ENCODE assay signal across 18 cellular contexts in the genomic region with DNA sequence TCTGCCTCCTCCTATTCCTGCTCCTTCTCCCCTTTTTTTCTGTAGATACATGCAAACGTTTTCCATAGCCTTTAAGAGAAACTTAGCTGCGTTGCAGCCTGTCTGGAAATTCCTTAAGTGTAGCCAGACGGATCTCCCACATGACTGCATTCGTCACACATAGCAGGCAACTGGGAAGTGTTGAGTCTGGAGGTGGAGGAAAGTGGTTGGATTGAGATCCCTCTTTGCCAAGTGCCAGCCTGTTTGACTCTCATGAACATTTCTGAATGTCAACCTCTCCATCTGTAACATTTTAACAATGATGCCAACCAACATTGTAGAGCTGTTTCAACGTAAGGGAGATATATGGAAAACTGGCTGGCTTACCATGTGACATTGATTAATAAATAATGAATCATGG. TPM values are rescaled to one million over a fixed set of nuclear protein-coding genes. Genes with fewer than 3 reads are reported as not detected.
DNase-seq lines count a peak whose midpoint lies in the region; ATAC-seq, FAIRE-seq and TF ChIP-seq lines count a peak whose summit lies in the region.
"Had no signal": no experiment of that assay in that cellular context is flagged by ENCODE, and none has a peak within 500 bp of the region (broad histone marks: within the 10 kb centered on the region; RNA-seq: fewer than 3 reads in every experiment).

No MANE protein-coding gene starts in this region.

- H3K4me1 ChIP-seq in foreskin keratinocyte (peaks cover 21% of the 10 kb centered on the region), pancreas (no peaks in the 10 kb centered on the region)
- H3K4me1 ChIP-seq: SJCRH30 had no signal

- H3K27me3 ChIP-seq in foreskin keratinocyte (no peaks in the 10 kb centered on the region), pancreas (peaks cover 0 to 14% (median 0%) of the 10 kb centered on the region in 4 donors)
- H3K27me3 ChIP-seq: SJCRH30 had no signal

- ATAC-seq in foreskin keratinocyte (peak; percentile 61), pancreas (no peak)
- no peak for ATAC-seq in effector memory CD8-positive, alpha-beta T cell (replicated peaks)
- ATAC-seq: K562 had no signal

- peaks cover 15 to 23% of the 10 kb centered on the region in 2 donors for H3K27me3 Mint-ChIP-seq in effector memory CD8-positive, alpha-beta T cell

- TF ChIP-seq CTCF in foreskin keratinocyte (conservative IDR thresholded peaks at IDR 0.05) (no peak), pancreas (IDR thresholded peaks at IDR 0.05) (no peak)

- H3K27ac Mint-ChIP-seq in effector memory CD8-positive, alpha-beta T cell, result no peak overlapping the region
- H3K27ac Mint-ChIP-seq: CD14-positive monocyte had no signal

- intact Hi-C loops in pancreas (cut with DNase I), result no loop called here

- no peak overlapping the region for H3K4me3 Mint-ChIP-seq in effector memory CD8-positive, alpha-beta T cell
- H3K4me3 Mint-ChIP-seq: CD14-positive monocyte had no signal

- H3K9me3 ChIP-seq in pancreas, result no peaks in the 10 kb centered on the region
- H3K9me3 ChIP-seq: SJCRH30 had no signal

- FAIRE-seq in RCC 7860 (lab: Jason Lieb, UNC), result peak; percentile 98
- no peak for FAIRE-seq in pancreas (lab: Jason Lieb, UNC)
- FAIRE-seq: H54, K562 had no signal

- no peaks in the 10 kb centered on the region for H3K36me3 Mint-ChIP-seq in effector memory CD8-positive, alpha-beta T cell (ENCODE audit: insufficient read depth)
- H3K36me3 Mint-ChIP-seq: CD14-positive monocyte had no signal

- 40 to 49% methylated on average over 5 of the region's 5 CpGs for WGBS in pancreas, 2 donors

- no peak overlapping the region for H3K4me3 ChIP-seq in pancreas
- H3K4me3 ChIP-seq: K562, SJCRH30 had no signal

- H3K27ac ChIP-seq in foreskin keratinocyte (no peak overlapping the region), pancreas (no peak overlapping the region)
- H3K27ac ChIP-seq: 22Rv1, RWPE1, SJCRH30 had no signal

- DNase-seq in DMS 273 (lab: John Stamatoyannopoulos, UW; ENCODE audit: unreplicated experiment) (peak; percentile 30), DMS 273 treated with DMSO at 0.1 percent for 48 hours (lab: John Stamatoyannopoulos, UW) (no peak), RCC 7860 (ENCODE audit: low spot score) (peak; percentile 82), foreskin keratinocyte (peak; percentile 23 to 60), renal cortical epithelial cell (ENCODE audit: low read depth) (peak; percentile 90), pancreas (no peak), Kasumi-1 (lab: John Stamatoyannopoulos, UW) (no peak)
- DNase-seq in effector memory CD8-positive, alpha-beta T cell, result no peak
- DNase-seq: COR-L47, EL, NCI-H510A, SW 1271 had no signal

- no peaks in the 10 kb centered on the region for H3K36me3 ChIP-seq in pancreas
- H3K36me3 ChIP-seq: SJCRH30 had no signal

- no peaks in the 10 kb centered on the region for H3K4me1 Mint-ChIP-seq in effector memory CD8-positive, alpha-beta T cell (ENCODE audit: low read depth in 2 of 2)
- H3K4me1 Mint-ChIP-seq: CD14-positive monocyte had no signal

- no peaks in the 10 kb centered on the region for H3K9me3 Mint-ChIP-seq in effector memory CD8-positive, alpha-beta T cell

RNA-seq across cellular contexts. Expression of gene FAM9A, which starts 45.1 kb away (rescaled TPM):
- total RNA-seq in foreskin keratinocyte (not detected in 2 replicates), renal cortical epithelial cell (not detected in 2 replicates), pancreas (not detected)
- polyA plus RNA-seq in foreskin keratinocyte (not detected in 2 replicates), pancreas (not detected)
- total RNA-seq: K562, SJCRH30 had no signal
- polyA plus RNA-seq: CD14-positive monocyte had no signal

Comparison
In these comparisons a context has a peak if more than half of its experiments do, and no peak if none do; other contexts are left out.
1. DNase-seq: peak in DMS 273 (single experiment), RCC 7860 (single experiment), foreskin keratinocyte (2 of 2) and renal cortical epithelial cell (single experiment); none in DMS 273 treated with DMSO at 0.1 percent for 48 hours (single experiment), pancreas (0 of 6), Kasumi-1 (0 of 2) and effector memory CD8-positive, alpha-beta T cell (0 of 3).